In the genomic region with DNA sequence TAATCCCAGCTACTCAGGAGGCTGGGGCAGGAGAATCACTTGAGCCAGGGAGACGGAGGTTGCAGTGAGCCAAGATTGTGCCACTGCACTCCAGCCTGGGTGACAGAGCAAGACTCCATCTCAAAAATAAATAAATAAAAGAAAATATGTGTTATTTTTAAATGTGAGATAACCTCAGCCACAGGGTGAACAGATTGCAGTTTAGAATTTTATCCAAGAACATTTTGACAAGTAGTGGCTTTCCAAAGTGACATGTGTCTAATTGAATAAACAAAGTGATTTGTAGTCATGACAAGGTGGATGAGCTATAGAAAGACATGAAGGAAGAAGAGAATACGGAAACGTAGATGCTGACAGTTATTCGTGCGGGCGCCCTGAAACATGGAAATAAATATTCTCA, we compare ENCODE assay signal across 28 cellular contexts.
"Had no signal": no experiment of that assay in that cellular context is flagged by ENCODE, and none has a peak within 500 bp of the region (broad histone marks: within the 10 kb centered on the region; RNA-seq: fewer than 3 reads in every experiment).

No MANE protein-coding gene starts in this region.

- H3K36me3 Mint-ChIP-seq: naive thymus-derived CD4-positive, alpha-beta T cell; natural killer cell treated with Interleukin-12 subunit alpha and Interleukin-12 subunit beta and Interleukin-15 and Interleukin-18, amount 100 ng/mL, for 72 hours; stimulated activated naive B cell treated with anti-CD40 and anti-IgM and Interleukin-4, amounts not matched to agents 10 μg/mL and 1 μg/mL and 100 μg/mL, for 72 hours had no signal

- H3K9me3 ChIP-seq: mucosa of descending colon, pancreas, prostate gland, right lobe of liver, testis, thyroid gland, transverse colon, upper lobe of left lung, vagina had no signal

- H3K4me2 ChIP-seq: hepatocyte, smooth muscle cell had no signal

- H3K36me3 ChIP-seq: heart right ventricle, pancreas, prostate gland, right lobe of liver, stomach, transverse colon, upper lobe of left lung, vagina had no signal

- H3K4me3 ChIP-seq: heart right ventricle, hepatocyte, lung, mucosa of descending colon, pancreas, prostate gland, right lobe of liver, smooth muscle cell, stomach, testis, thyroid gland, transverse colon, upper lobe of left lung, vagina had no signal

- H3K27ac Mint-ChIP-seq: naive thymus-derived CD4-positive, alpha-beta T cell; natural killer cell treated with Interleukin-12 subunit alpha and Interleukin-12 subunit beta and Interleukin-15 and Interleukin-18, amount 100 ng/mL, for 72 hours; stimulated activated naive B cell treated with anti-CD40 and anti-IgM and Interleukin-4, amounts not matched to agents 10 μg/mL and 1 μg/mL and 100 μg/mL, for 72 hours had no signal

- H2AFZ ChIP-seq: hepatocyte had no signal

- H3K4me1 ChIP-seq: pancreas, prostate gland, right lobe of liver, stomach, testis, thyroid gland, transverse colon, upper lobe of left lung had no signal

- H3K27me3 ChIP-seq: heart right ventricle, hepatocyte, pancreas, right lobe of liver, stomach, testis, thyroid gland, transverse colon, upper lobe of left lung, vagina had no signal

- H3K27ac ChIP-seq: heart right ventricle, hepatocyte, pancreas, prostate gland, right lobe of liver, stomach, testis, thyroid gland, transverse colon, upper lobe of left lung, vagina had no signal

- DNase-seq: heart right ventricle; islet precursor cell; midbrain; mucosa of descending colon; naive thymus-derived CD4-positive, alpha-beta T cell; nucleus accumbens; pancreas; posterior cingulate gyrus; retina; right lobe of liver; stimulated activated CD4-positive, alpha-beta T cell treated with anti-CD3 and anti-CD28 coated beads, Interleukin-1b, Interleukin-23, amount 100 ng/mL, for 48 hours; stimulated activated CD4-positive, alpha-beta T cell treated with anti-CD3 and anti-CD28 coated beads, Interleukin-2, amount 100 ng/mL, for 48 hours; stimulated activated CD4-positive, alpha-beta T cell treated with anti-CD3 and anti-CD28 coated beads, Interleukin-4, amount 100 ng/mL, for 4 hours; stimulated activated CD8-positive, alpha-beta memory T cell treated with anti-CD3 and anti-CD28 coated beads, Interleukin-4, amount 100 ng/mL, for 48 hours; stimulated activated naive B cell treated with anti-CD40 and anti-IgM and Interleukin-4, amounts not matched to agents 10 μg/mL and 1 μg/mL and 100 μg/mL, for 72 hours; stimulated activated naive CD8-positive, alpha-beta T cell treated with anti-CD3 and anti-CD28 coated beads, Interleukin-15, Interleukin-2, amounts not matched to agents 100 U/mL and 50 U/mL, for 24 hours; stomach; testis; thyroid gland; transverse colon; upper lobe of left lung had no signal

- ATAC-seq: left lobe of liver; mucosa of descending colon; naive thymus-derived CD4-positive, alpha-beta T cell; natural killer cell treated with Interleukin-12 subunit alpha and Interleukin-12 subunit beta and Interleukin-15 and Interleukin-18, amount 100 ng/mL, for 72 hours; pancreas; right lobe of liver; stimulated activated naive B cell treated with anti-CD40 and anti-IgM and Interleukin-4, amounts not matched to agents 10 μg/mL and 1 μg/mL and 100 μg/mL, for 72 hours; stimulated activated naive CD8-positive, alpha-beta T cell treated with anti-CD3 and anti-CD28 coated beads, Interleukin-15, Interleukin-2, amounts not matched to agents 100 U/mL and 50 U/mL, for 24 hours had no signal

- H3K79me2 ChIP-seq: hepatocyte had no signal

- H3K9me3 Mint-ChIP-seq: natural killer cell treated with Interleukin-12 subunit alpha and Interleukin-12 subunit beta and Interleukin-15 and Interleukin-18, amount 100 ng/mL, for 72 hours had no signal
